In the genomic region with DNA sequence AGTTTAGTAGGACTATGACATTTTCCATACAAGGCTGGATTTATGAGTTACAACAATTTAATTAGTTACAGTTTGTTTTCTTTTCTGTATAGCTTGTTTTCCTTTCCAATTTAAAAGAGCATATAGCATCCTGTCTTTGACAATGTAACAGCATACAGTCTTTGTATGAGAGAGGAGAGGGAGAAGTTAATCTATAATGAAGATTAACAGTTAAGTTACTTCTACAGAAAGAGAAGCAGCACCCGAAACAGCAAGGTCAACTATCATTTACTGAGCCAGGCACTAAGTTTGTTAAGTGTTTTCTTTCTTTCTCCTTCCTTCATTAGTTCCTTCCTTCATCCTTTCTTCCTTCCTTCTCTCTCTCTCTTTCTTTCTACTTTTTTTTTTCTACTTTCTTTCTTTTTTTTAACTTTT, we compare ENCODE assay signal across 15 cellular contexts. TPM values are rescaled to one million over a fixed set of nuclear protein-coding genes. Genes with fewer than 3 reads are reported as not detected.
DNase-seq lines count a peak whose midpoint lies in the region; ATAC-seq and TF ChIP-seq lines count a peak whose summit lies in the region.
"Had no signal": no experiment of that assay in that cellular context is flagged by ENCODE, and none has a peak within 500 bp of the region (broad histone marks: within the 10 kb centered on the region; RNA-seq: fewer than 3 reads in every experiment).

No MANE protein-coding gene starts in this region.

- no peak overlapping the region for H3K4me2 ChIP-seq in SK-N-SH
- H3K4me2 ChIP-seq: BLaER1 treated with 17β-estradiol and CSF1 and Interleukin-3, amounts not matched to agents 10 nM and 100 nM; GM23338 had no signal

- no peak for TF ChIP-seq RAD21 in SK-N-SH (IDR thresholded peaks at IDR 0.05; ENCODE audit: low read length)

- no peak overlapping the region for H2AFZ ChIP-seq in SK-N-SH (ENCODE audit: low read depth)
- H2AFZ ChIP-seq: GM23338 had no signal

- H3K27ac ChIP-seq in SK-N-SH (ENCODE audit: low read depth in 2 of 2, low read length in 1 of 2): no peak overlapping the region
- H3K27ac ChIP-seq: BLaER1 treated with 17β-estradiol and CSF1 and Interleukin-3, amounts not matched to agents 10 nM and 100 nM had no signal

- no peaks in the 10 kb centered on the region for H3K9me2 ChIP-seq in SK-N-SH

- ATAC-seq in SK-N-SH treated with all-trans-retinoic acid at 6 μM for 48 hours: no peak

- H3K27me3 ChIP-seq in SK-N-SH (ENCODE audit: insufficient read depth): no peaks in the 10 kb centered on the region
- H3K27me3 ChIP-seq: BLaER1 treated with 17β-estradiol and CSF1 and Interleukin-3, amounts not matched to agents 10 nM and 100 nM had no signal

- no peak overlapping the region for H3K4me3 ChIP-seq in SK-N-SH (ENCODE audit: low read depth in 2 of 2, low read length in 1 of 2)
- H3K4me3 ChIP-seq: BLaER1 treated with 17β-estradiol and CSF1 and Interleukin-3, amounts not matched to agents 10 nM and 100 nM; GM23338 had no signal

- no peaks in the 10 kb centered on the region for H3K79me2 ChIP-seq in SK-N-SH (ENCODE audit: insufficient read depth)

- no peaks in the 10 kb centered on the region for H3K9me3 ChIP-seq in SK-N-SH

- DNase-seq in SK-N-SH (no peak), HEK293T (ENCODE audit: extremely low spot score) (no peak), left kidney (ENCODE audit: low read depth, low spot score) (peak; percentile 42), dedifferentiated amniotic fluid mesenchymal stem cell (ENCODE audit: extremely low spot score) (no peak), amygdala (lab: John Stamatoyannopoulos, UW) (no peak)
- no peak for DNase-seq in activated effector memory CD4-positive, alpha-beta T cell treated with anti-CD3 and anti-CD28 coated beads, Interleukin-2, amount 50 U/mL, for 16 hours
- DNase-seq: 8988T; ACHN; CD4-positive, CD25-positive, alpha-beta regulatory T cell; DMS 273 treated with DMSO at 0.1 percent for 48 hours; H7; HFFc6 had no signal

- no peaks in the 10 kb centered on the region for H3K36me3 ChIP-seq in SK-N-SH (replicated peaks in 1 of 2; ENCODE audit: control insufficient read depth in 1 of 2, insufficient read depth in 2 of 2, low read length in 1 of 2)
- H3K36me3 ChIP-seq: BLaER1 treated with 17β-estradiol and CSF1 and Interleukin-3, amounts not matched to agents 10 nM and 100 nM had no signal

- no peaks in the 10 kb centered on the region for H4K20me1 ChIP-seq in SK-N-SH (ENCODE audit: insufficient read depth)
- H4K20me1 ChIP-seq: BLaER1 treated with 17β-estradiol and CSF1 and Interleukin-3, amounts not matched to agents 10 nM and 100 nM had no signal

- POLR2A ChIA-PET in SK-N-SH (lab: Yijun Ruan, JAX): no interaction called here
- POLR2A ChIA-PET in HEK293T (lab: Yijun Ruan, JAX): interaction anchor here (0.9 kb wide), 1 partner anchor 17 kb away, joined by 3 read pairs; no protein-coding TSS in a partner anchor

- no peak for TF ChIP-seq CTCF in SK-N-SH (IDR thresholded peaks at IDR 0.05)

- CTCF ChIA-PET in SK-N-SH (lab: Yijun Ruan, JAX): interaction anchor here (1.4 kb wide), 1 partner anchor 9 kb away, joined by 6 read pairs; no protein-coding TSS in a partner anchor
- CTCF ChIA-PET in HEK293T (lab: Yijun Ruan, JAX): interaction anchor here (0.7 to 0.9 kb wide), 4 partner anchors 8 to 554 kb away, joined by 3 to 5 read pairs (median 4); no protein-coding TSS in a partner anchor

- TF ChIP-seq EP300 in SK-N-SH (IDR thresholded peaks at IDR 0.05; ENCODE audit: borderline replicate concordance in 1 of 2, low read depth in 1 of 2, low read length in 1 of 2): no peak

- H3K9ac ChIP-seq in SK-N-SH: no peak overlapping the region
- H3K9ac ChIP-seq: BLaER1 treated with 17β-estradiol and CSF1 and Interleukin-3, amounts not matched to agents 10 nM and 100 nM had no signal

- H3K4me1 ChIP-seq in SK-N-SH (ENCODE audit: control insufficient read depth in 1 of 2, insufficient read depth in 2 of 2, low read depth in 1 of 2, low read length in 1 of 2): peaks cover 0 to 5% of the 10 kb centered on the region in 2 experiments; a peak in 1 of 4 replicates

- H3F3A ChIP-seq in SK-N-SH (replicated peaks; ENCODE audit: insufficient read depth): no peaks in the 10 kb centered on the region

- 30% methylated on average over 1 of the region's 1 CpG for WGBS in SK-N-SH (ENCODE audit: low lambda C conversion rate)

TF ChIP-seq in SK-N-SH treated with all-trans-retinoic acid at 6 μM for 48 hours, 23 proteins besides CTCF, POLR2A, EP300 and RAD21:
- TF ChIP-seq TCF4 (CRISPR knock-in tag; IDR thresholded peaks at IDR 0.05; ENCODE audit: borderline replicate concordance) (0 out of 2 replicates have a peak, but pooled peaks have one; percentile 14), ZFP30 (CRISPR knock-in tag; IDR thresholded peaks at IDR 0.05) (no peak)

TF ChIP-seq in SK-N-SH, 30 proteins besides CTCF, POLR2A, EP300 and RAD21 (continues in another document):
- TF ChIP-seq CHD2 (IDR thresholded peaks at IDR 0.05; ENCODE audit: low read length, partially characterized antibody) (no peak), FOXM1 (IDR thresholded peaks at IDR 0.05; ENCODE audit: low read depth) (no peak), JUND (IDR thresholded peaks at IDR 0.05) (no peak), TEAD4 (IDR thresholded peaks at IDR 0.05; ENCODE audit: borderline replicate concordance, insufficient read depth) (no peak), SMC3 (IDR thresholded peaks at IDR 0.05; ENCODE audit: low read depth, low read length) (no peak), PBX3 (IDR thresholded peaks at IDR 0.05) (no peak), RFX5 (IDR thresholded peaks at IDR 0.05; ENCODE audit: low read length) (no peak), EZH2phosphoT487 (IDR thresholded peaks at IDR 0.05; ENCODE audit: borderline replicate concordance, low read depth) (no peak), POLR2AphosphoS5 (IDR thresholded peaks at IDR 0.05; ENCODE audit: low read depth, low read length) (no peak), GABPA (IDR thresholded peaks at IDR 0.05; ENCODE audit: low read depth) (no peak), FOSL2 (IDR thresholded peaks at IDR 0.05; ENCODE audit: borderline replicate concordance, low read depth) (no peak)
- TF ChIP-seq, protein P1, sequence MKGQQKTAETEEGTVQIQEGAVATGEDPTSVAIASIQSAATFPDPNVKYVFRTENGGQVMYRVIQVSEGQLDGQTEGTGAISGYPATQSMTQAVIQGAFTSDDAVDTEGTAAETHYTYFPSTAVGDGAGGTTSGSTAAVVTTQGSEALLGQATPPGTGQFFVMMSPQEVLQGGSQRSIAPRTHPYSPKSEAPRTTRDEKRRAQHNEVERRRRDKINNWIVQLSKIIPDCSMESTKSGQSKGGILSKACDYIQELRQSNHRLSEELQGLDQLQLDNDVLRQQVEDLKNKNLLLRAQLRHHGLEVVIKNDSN (IDR thresholded peaks at IDR 0.05; ENCODE audit: borderline replicate concordance, low read depth): no peak

TF ChIP-seq in HEK293T, 16 proteins besides CTCF, POLR2A, EP300 and RAD21:
- TF ChIP-seq ELF4 (IDR thresholded peaks at IDR 0.05) (no peak), FOXM1 (IDR thresholded peaks at IDR 0.05; ENCODE audit: borderline replicate concordance) (no peak), FOXK2 (IDR thresholded peaks at IDR 0.05) (no peak), SUZ12 (IDR thresholded peaks at IDR 0.05) (no peak), ARNT (IDR thresholded peaks at IDR 0.05) (no peak), L3MBTL2 (conservative IDR thresholded peaks at IDR 0.05) (no peak), TARDBP (IDR thresholded peaks at IDR 0.05) (no peak), FOXA1 (IDR thresholded peaks at IDR 0.05) (peak; percentile 52; the same call in 1 of the 2 replicates), NFRKB (IDR thresholded peaks at IDR 0.05) (no peak), ZNF384 (IDR thresholded peaks at IDR 0.05) (no peak), HDGF (IDR thresholded peaks at IDR 0.05; ENCODE audit: borderline replicate concordance) (no peak), CTBP1 (IDR thresholded peaks at IDR 0.05; ENCODE audit: borderline replicate concordance) (peak; percentile 80; the same call in 1 of the 2 replicates), PKNOX1 (IDR thresholded peaks at IDR 0.05) (peak; percentile 90), BHLHE40 (IDR thresholded peaks at IDR 0.05; ENCODE audit: borderline replicate concordance) (no peak)

RNA-seq across cellular contexts. Expression of gene RAB4A, which starts 52.3 kb away (rescaled TPM):
- polyA plus RNA-seq in SK-N-SH (2012; rRNA removed): 25.5 and 28.1 TPM in 2 replicates
- polyA plus RNA-seq in SK-N-SH (2012; cell fraction: cytosol; rRNA removed): 40.5 and 50.1 TPM in 2 replicates
- polyA plus RNA-seq in SK-N-SH (2012; cell fraction: nucleus; rRNA removed): 12.4 and 13.2 TPM in 2 replicates
